23 cellular contexts compared by ENCODE assay signal in genomic region chr5:8600843-8601242, GRCh38.
"Had no signal": no experiment of that assay in that cellular context is flagged by ENCODE, and none has a peak within 500 bp of the region (broad histone marks: within the 10 kb centered on the region; RNA-seq: fewer than 3 reads in every experiment).

No MANE protein-coding gene starts in this region.

- H3K9me3 ChIP-seq: MG63, Peyer's patch, SJSA1 had no signal

- H3K36me3 ChIP-seq: MG63, Peyer's patch, SJSA1 had no signal

- H3K27ac ChIP-seq: HL-60, PC-9, Peyer's patch, SJSA1, SK-N-MC had no signal

- H3K4me1 ChIP-seq: Peyer's patch, SJSA1 had no signal

- H3K27me3 ChIP-seq: MG63, Peyer's patch had no signal

- DNase-seq: KBM-7; MG63; NCI-H1092; NCI-H1105 treated with DMSO at 0.1 percent for 48 hours; NCI-H1417 treated with DMSO at 0.1 percent for 48 hours; NCI-H146; NCI-H1694 treated with DMSO at 0.1 percent for 48 hours; NCI-H1930; NCI-H2081; NCI-H2107; NCI-H2227 treated with DMSO at 0.1 percent for 48 hours; NCI-H524; NCI-H526 treated with DMSO at 0.1 percent for 48 hours; NCI-H748 treated with DMSO at 0.1 percent for 48 hours; NK-92 treated with Interleukin-12 subunit alpha and Interleukin-12 subunit beta, amount 100 ng/mL, for 24 hours; PC-9; Peyer's patch; Right ventricle myocardium superior; RPMI8226; SIG-M5 had no signal

- H3K4me3 ChIP-seq: MG63, PC-9, Peyer's patch, SJSA1, SK-N-MC had no signal

- H3K4me2 ChIP-seq: PC-9 had no signal

- H2AFZ ChIP-seq: PC-9 had no signal
